Comparison of ENCODE assay signal across 8 cellular contexts in the genomic region with DNA sequence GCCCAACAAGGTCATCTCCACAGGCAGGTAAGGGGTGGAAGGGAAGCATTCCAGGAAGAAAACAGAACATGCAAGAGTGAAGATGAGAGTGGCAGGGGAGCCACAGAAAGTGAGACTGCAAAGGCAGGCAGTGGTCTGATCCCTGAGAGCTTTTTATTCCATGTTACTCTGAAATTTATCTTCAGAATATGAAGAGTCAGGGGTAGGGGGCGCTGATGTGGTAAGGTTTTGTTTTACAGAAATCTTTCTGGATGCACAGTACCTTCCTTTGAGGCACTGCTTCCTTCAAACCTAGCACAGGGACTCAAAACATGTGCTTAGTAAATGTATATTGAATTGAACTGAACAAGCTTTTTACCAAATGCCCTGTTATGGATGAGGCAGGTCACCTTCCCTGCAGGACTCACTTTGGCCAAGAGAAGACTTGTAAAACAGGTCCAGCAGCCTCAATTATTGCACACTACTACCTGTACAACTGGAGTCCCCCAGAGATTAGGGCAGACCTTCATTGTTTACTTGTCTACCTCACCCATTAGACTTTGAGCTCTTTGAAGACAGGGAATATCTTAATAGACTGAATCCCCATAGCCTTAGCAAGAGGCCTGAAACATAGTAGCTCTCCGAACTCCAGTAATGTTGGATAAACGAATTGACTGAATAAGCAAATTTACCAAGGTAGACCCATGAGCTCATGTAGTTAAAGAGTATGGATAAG. TPM values are rescaled to one million over a fixed set of nuclear protein-coding genes. Genes with fewer than 3 reads are reported as not detected.
DNase-seq lines count a peak whose midpoint lies in the region; ATAC-seq lines count a peak whose summit lies in the region.

No MANE protein-coding gene starts in this region.

- H3K79me2 ChIP-seq in trophoblast cell (ENCODE audit: control insufficient read depth, insufficient read depth, low read length, poor library complexity), result peaks cover 9% of the 10 kb centered on the region

- H3K9me3 ChIP-seq in trophoblast cell (ENCODE audit: insufficient read depth, low read depth, low read length), result no peaks in the 10 kb centered on the region

- no peak overlapping the region for H3K9ac ChIP-seq in trophoblast cell (ENCODE audit: low read length)

- no peak overlapping the region for H3K27ac Mint-ChIP-seq in stimulated activated naive CD8-positive, alpha-beta T cell treated with anti-CD3 and anti-CD28 coated beads, Interleukin-15, amount 100 ng/mL, for 72 hours

- H2AFZ ChIP-seq in trophoblast cell (ENCODE audit: insufficient read depth, low read length, poor library complexity), result no peak overlapping the region

- DNase-seq in stimulated activated naive CD8-positive, alpha-beta T cell treated with anti-CD3 and anti-CD28 coated beads, Interleukin-15, Interleukin-2, amounts not matched to agents 100 U/mL and 50 U/mL, for 24 hours, result peak; percentile 32
- DNase-seq in stimulated activated naive CD8-positive, alpha-beta T cell treated with anti-CD3 and anti-CD28 coated beads, Interleukin-15, amount 100 ng/mL, for 72 hours, result no peak
- DNase-seq in NOMO-1 treated with DMSO at 0.1 percent for 48 hours (lab: John Stamatoyannopoulos, UW; ENCODE audit: unreplicated experiment) (peak; percentile 43), cerebellum (ENCODE audit: low spot score) (peak; percentile 30), trophoblast cell (peak; percentile 63 to 89), AG20443 (ENCODE audit: low spot score) (no peak)

- H2BK5ac ChIP-seq in trophoblast cell (ENCODE audit: low read depth, low read length, poor library complexity), result no peak overlapping the region

- no CpG with 5 or more reads among the region's 3 CpGs for WGBS in trophoblast cell (ENCODE audit: extremely low coverage, insufficient coverage, insufficient read length)

- peaks cover 8 to 11% of the 10 kb centered on the region in 2 experiments for H3K4me1 ChIP-seq in trophoblast cell (ENCODE audit: control insufficient read depth in 1 of 2, insufficient read depth in 2 of 2, low read length in 2 of 2)

- H3K18ac ChIP-seq in trophoblast cell (ENCODE audit: low read length), result peak overlapping the region; percentile 35

- peak overlapping the region in 1 of 2 donors; percentile 9 for H3K4me3 Mint-ChIP-seq in stimulated activated naive CD8-positive, alpha-beta T cell treated with anti-CD3 and anti-CD28 coated beads, Interleukin-15, amount 100 ng/mL, for 72 hours

- H2AK5ac ChIP-seq in trophoblast cell (ENCODE audit: low read length), result no peak overlapping the region

- peak overlapping the region; percentile 69 for H3K27ac ChIP-seq in trophoblast cell (ENCODE audit: low read depth, low read length)

- H3K4ac ChIP-seq in trophoblast cell (ENCODE audit: low read depth, low read length), result peak overlapping the region; percentile 10

- H3K23ac ChIP-seq in trophoblast cell (ENCODE audit: low read length), result no peak overlapping the region

- H3K9me3 Mint-ChIP-seq in stimulated activated naive CD8-positive, alpha-beta T cell treated with anti-CD3 and anti-CD28 coated beads, Interleukin-15, amount 100 ng/mL, for 72 hours, result no peaks in the 10 kb centered on the region

- H3K4me1 Mint-ChIP-seq in stimulated activated naive CD8-positive, alpha-beta T cell treated with anti-CD3 and anti-CD28 coated beads, Interleukin-15, amount 100 ng/mL, for 72 hours, result peaks cover 20% of the 10 kb centered on the region

- H4K91ac ChIP-seq in trophoblast cell (ENCODE audit: low read depth, low read length), result peak overlapping the region; percentile 11

- H2BK120ac ChIP-seq in trophoblast cell (ENCODE audit: insufficient read depth, low read length, poor library complexity), result no peak overlapping the region

- no peak overlapping the region for H4K8ac ChIP-seq in trophoblast cell (ENCODE audit: low read depth, low read length)

- H3K27me3 ChIP-seq in trophoblast cell (ENCODE audit: insufficient read depth, low read length), result no peaks in the 10 kb centered on the region

- peak overlapping the region; percentile 56 for H3K4me2 ChIP-seq in trophoblast cell (ENCODE audit: low read length)

- no peaks in the 10 kb centered on the region for H3K36me3 ChIP-seq in trophoblast cell (ENCODE audit: control insufficient read depth in 1 of 2, insufficient read depth in 2 of 2, low read length in 2 of 2)

- H2BK12ac ChIP-seq in trophoblast cell (ENCODE audit: low read length), result no peak overlapping the region

- H3K27me3 Mint-ChIP-seq in stimulated activated naive CD8-positive, alpha-beta T cell treated with anti-CD3 and anti-CD28 coated beads, Interleukin-15, amount 100 ng/mL, for 72 hours, result peaks cover 7% of the 10 kb centered on the region

- no peak for ATAC-seq in stimulated activated naive CD8-positive, alpha-beta T cell treated with anti-CD3 and anti-CD28 coated beads, Interleukin-15, Interleukin-2, amounts not matched to agents 100 U/mL and 50 U/mL, for 24 hours
- no peak for ATAC-seq in stimulated activated naive CD8-positive, alpha-beta T cell treated with anti-CD3 and anti-CD28 coated beads, Interleukin-15, amount 100 ng/mL, for 72 hours
- ATAC-seq in HG03175 (IDR thresholded peaks at IDR 0.05; ENCODE audit: unreplicated experiment) (no peak), GM18870 (IDR thresholded peaks at IDR 0.05; ENCODE audit: unreplicated experiment) (no peak)

- H3K14ac ChIP-seq in trophoblast cell (ENCODE audit: low read length), result peak overlapping the region; percentile 4

- H3K4me3 ChIP-seq in trophoblast cell (ENCODE audit: low read depth, low read length), result no peak overlapping the region

- H3K79me1 ChIP-seq in trophoblast cell (ENCODE audit: low read length), result peaks cover 17% of the 10 kb centered on the region

- no peak overlapping the region for H4K12ac ChIP-seq in trophoblast cell (ENCODE audit: low read depth, low read length)

RNA-seq across cellular contexts. Expression of a gene that starts 2.2 kb away (rescaled TPM):
- total RNA-seq in cerebellum, result 109 TPM
- polyA plus RNA-seq in trophoblast cell (2013), result 78.2 and 82.1 TPM in 2 replicates

Comparison
In these comparisons a context has a peak if more than half of its experiments do, and no peak if none do; other contexts are left out.
1. DNase-seq: peak in stimulated activated naive CD8-positive, alpha-beta T cell treated with anti-CD3 and anti-CD28 coated beads, Interleukin-15, Interleukin-2, amounts not matched to agents 100 U/mL and 50 U/mL, for 24 hours (single experiment), NOMO-1 treated with DMSO at 0.1 percent for 48 hours (single experiment), cerebellum (single experiment) and trophoblast cell (2 of 2); none in stimulated activated naive CD8-positive, alpha-beta T cell treated with anti-CD3 and anti-CD28 coated beads, Interleukin-15, amount 100 ng/mL, for 72 hours (0 of 2) and AG20443 (single experiment).